In genomic region chr1:188594542-188595235, GRCh38 we compare ENCODE assay signal across 21 cellular contexts.
DNase-seq lines count a peak whose midpoint lies in the region; ATAC-seq and TF ChIP-seq lines count a peak whose summit lies in the region.
"Had no signal": no experiment of that assay in that cellular context is flagged by ENCODE, and none has a peak within 500 bp of the region (broad histone marks: within the 10 kb centered on the region; RNA-seq: fewer than 3 reads in every experiment).

No MANE protein-coding gene starts in this region.

- no peak overlapping the region for H2AFZ ChIP-seq in HCT116 (ENCODE audit: low read depth, low read length, poor library complexity, severe bottlenecking)
- no peak overlapping the region for H2AFZ ChIP-seq in hepatocyte

- H3K27ac Mint-ChIP-seq in activated naive CD8-positive, alpha-beta T cell treated with anti-CD3 and anti-CD28 coated beads, Interleukin-2, amount 50 U/mL, for 24 hours: no peak overlapping the region
- H3K27ac Mint-ChIP-seq in CD4-positive, alpha-beta T cell: no peak overlapping the region
- H3K27ac Mint-ChIP-seq: activated T-helper 17 cell treated with anti-CD3 and anti-CD28 coated beads, Interleukin-2, amount 50 U/mL, for 72 hours; CD8-positive, alpha-beta memory T cell; immature natural killer cell had no signal

- H3K9me3 Mint-ChIP-seq in activated naive CD8-positive, alpha-beta T cell treated with anti-CD3 and anti-CD28 coated beads, Interleukin-2, amount 50 U/mL, for 24 hours: peaks cover 17% of the 10 kb centered on the region
- peaks cover 7% of the 10 kb centered on the region for H3K9me3 Mint-ChIP-seq in CD4-positive, alpha-beta T cell

- RAD21 ChIA-PET in HCT116 (lab: Charles Lee; ENCODE audit: low non-redundant PET in 1 of 2, low total read pairs in 2 of 2, uncharacterized antibody in 2 of 2, unreplicated experiment in 2 of 2): no interaction called here

- H3K4me2 ChIP-seq in HCT116 (ENCODE audit: low read length): no peak overlapping the region
- H3K4me2 ChIP-seq in hepatocyte: no peak overlapping the region

- POLR2A ChIA-PET in HCT116 (lab: Charles Lee): no interaction called here
- POLR2A ChIA-PET in CD4-positive, alpha-beta T cell (lab: Charles Lee): no interaction called here

- H4K20me1 ChIP-seq in HCT116 (ENCODE audit: insufficient read depth) (no peaks in the 10 kb centered on the region), hepatocyte (ENCODE audit: insufficient read depth, poor library complexity, severe bottlenecking) (no peaks in the 10 kb centered on the region)

- WGBS in hepatocyte (ENCODE audit: low lambda C conversion rate, missing lambda C conversion rate): 70% methylated on average over 5 of the region's 5 CpGs

- DNase-seq in A172 (ENCODE audit: low spot score): peak; percentile 62
- DNase-seq in HCT116 (ENCODE audit: low read depth, low spot score): no peak
- DNase-seq in SK-MEL-5 (ENCODE audit: low read depth, low spot score): peak; percentile 58
- DNase-seq in hepatocyte (ENCODE audit: low spot score): no peak
- DNase-seq in activated naive CD8-positive, alpha-beta T cell treated with anti-CD3 and anti-CD28 coated beads, Interleukin-2, amount 50 U/mL, for 24 hours: no peak
- no peak for DNase-seq in CD4-positive, alpha-beta T cell
- no peak for DNase-seq in activated CD8-positive, alpha-beta memory T cell treated with anti-CD3 and anti-CD28 coated beads, Interleukin-2, amount 50 U/mL, for 4 hours
- DNase-seq in left lung: no peak
- DNase-seq: activated CD4-positive, alpha-beta T cell treated with anti-CD3 and anti-CD28 coated beads for 1 hour; CD8-positive, alpha-beta memory T cell; EL; glutamatergic neuron; immature natural killer cell; lower lobe of right lung; NCI-H1694 treated with DMSO at 0.1 percent for 48 hours; NCI-H2227 treated with DMSO at 0.1 percent for 48 hours; Peyer's patch; retina had no signal

- no peak for TF ChIP-seq POLR2A in HCT116 (IDR thresholded peaks at IDR 0.05; ENCODE audit: borderline replicate concordance, extremely low read depth, insufficient read depth, insufficient read length)

- no peaks in the 10 kb centered on the region for H3K4me1 ChIP-seq in HCT116 (ENCODE audit: control insufficient read depth in 1 of 2, insufficient read depth in 2 of 2, low read length in 2 of 2)
- H3K4me1 ChIP-seq in hepatocyte (ENCODE audit: insufficient read depth): no peaks in the 10 kb centered on the region
- no peaks in the 10 kb centered on the region for H3K4me1 ChIP-seq in left lung
- H3K4me1 ChIP-seq: lower lobe of right lung, Peyer's patch, suprapubic skin had no signal

- no peaks in the 10 kb centered on the region for H3K79me2 ChIP-seq in HCT116 (ENCODE audit: insufficient read depth, low read length)
- H3K79me2 ChIP-seq in hepatocyte: no peaks in the 10 kb centered on the region

- in situ Hi-C loops in SK-MEL-5 (cut with HindIII; ENCODE audit: low pct_unique_long_range_greater_than_20kb, low sequenced_read_pairs): no loop called here

- no peak for ATAC-seq in HCT116
- ATAC-seq in activated naive CD8-positive, alpha-beta T cell treated with anti-CD3 and anti-CD28 coated beads, Interleukin-2, amount 50 U/mL, for 24 hours: no peak
- no peak for ATAC-seq in CD4-positive, alpha-beta T cell (ENCODE audit: poor library complexity)
- no peak for ATAC-seq in left lung
- ATAC-seq: activated T-helper 17 cell treated with anti-CD3 and anti-CD28 coated beads, Interleukin-2, amount 50 U/mL, for 72 hours; lower lobe of right lung had no signal

- TF ChIP-seq CTCF in HCT116 (IDR thresholded peaks at IDR 0.05 in 2 of 3, conservative IDR thresholded peaks at IDR 0.05 in 1 of 3; ENCODE audit: borderline replicate concordance in 1 of 3, insufficient read depth in 1 of 3, low read depth in 2 of 3, low read length in 2 of 3) (peak; percentile 12 to 46 (median 36); a peak in 2 of 6 replicates), hepatocyte (IDR thresholded peaks at IDR 0.05; ENCODE audit: poor library complexity) (peak; percentile 28), left lung (IDR thresholded peaks at IDR 0.05) (no peak)
- TF ChIP-seq CTCF in CD4-positive, alpha-beta T cell (IDR thresholded peaks at IDR 0.05): no peak

- H3K4me3 ChIP-seq in HCT116 (replicated peaks in 1 of 2; ENCODE audit: low read depth in 1 of 2, low read length in 2 of 2) (no peak overlapping the region), hepatocyte (no peak overlapping the region), left lung (no peak overlapping the region)
- H3K4me3 ChIP-seq: lower lobe of right lung, Peyer's patch, suprapubic skin had no signal

- no peaks in the 10 kb centered on the region for H3K9me2 ChIP-seq in HCT116 (ENCODE audit: insufficient read depth)
- H3K9me2 ChIP-seq in hepatocyte (replicated peaks; ENCODE audit: insufficient read depth): no peaks in the 10 kb centered on the region

- H3K27me3 ChIP-seq in HCT116 (ENCODE audit: insufficient read depth, low read length): no peaks in the 10 kb centered on the region
- no peaks in the 10 kb centered on the region for H3K27me3 ChIP-seq in hepatocyte
- H3K27me3 ChIP-seq in CD4-positive, alpha-beta T cell (ENCODE audit: control insufficient read depth, insufficient read depth, low read length): no peaks in the 10 kb centered on the region
- no peaks in the 10 kb centered on the region for H3K27me3 ChIP-seq in left lung
- H3K27me3 ChIP-seq: Peyer's patch, suprapubic skin had no signal

- no peak overlapping the region for H3K4me3 Mint-ChIP-seq in activated naive CD8-positive, alpha-beta T cell treated with anti-CD3 and anti-CD28 coated beads, Interleukin-2, amount 50 U/mL, for 24 hours
- no peak overlapping the region for H3K4me3 Mint-ChIP-seq in CD4-positive, alpha-beta T cell
- H3K4me3 Mint-ChIP-seq: activated T-helper 17 cell treated with anti-CD3 and anti-CD28 coated beads, Interleukin-2, amount 50 U/mL, for 72 hours; CD8-positive, alpha-beta memory T cell; central memory CD8-positive, alpha-beta T cell; immature natural killer cell had no signal

- CTCF ChIA-PET in HCT116 (lab: Charles Lee): no interaction called here
- CTCF ChIA-PET in CD4-positive, alpha-beta T cell (lab: Charles Lee): no interaction called here

- no TSS peak for BruUV-seq in HCT116 (replicated peaks; lab: Mats Ljungman, UMichigan)

- H3K9me3 ChIP-seq in HCT116 (ENCODE audit: control insufficient read depth in 1 of 2, insufficient read depth in 1 of 2, low read depth in 1 of 2, low read length in 2 of 2) (no peaks in the 10 kb centered on the region; a peak in 1 of 4 replicates), hepatocyte (ENCODE audit: low read depth) (no peaks in the 10 kb centered on the region), left lung (peaks cover 0 to 5% of the 10 kb centered on the region in 2 donors)
- H3K9me3 ChIP-seq in CD4-positive, alpha-beta T cell (ENCODE audit: control insufficient read depth, low read length): no peaks in the 10 kb centered on the region
- H3K9me3 ChIP-seq: lower lobe of right lung, Peyer's patch had no signal

- no peak overlapping the region for H3K27ac ChIP-seq in HCT116 (ENCODE audit: low read depth, low read length)
- no peak overlapping the region for H3K27ac ChIP-seq in hepatocyte
- no peak overlapping the region for H3K27ac ChIP-seq in CD4-positive, alpha-beta T cell (ENCODE audit: low read depth, low read length)
- H3K27ac ChIP-seq in left lung: no peak overlapping the region
- H3K27ac ChIP-seq: lower lobe of right lung, Peyer's patch, suprapubic skin had no signal

- H3K36me3 ChIP-seq in HCT116 (ENCODE audit: control insufficient read depth in 1 of 2, insufficient read depth in 2 of 2, low read length in 2 of 2): no peaks in the 10 kb centered on the region
- no peaks in the 10 kb centered on the region for H3K36me3 ChIP-seq in hepatocyte (replicated peaks; ENCODE audit: insufficient read depth, low read depth)
- H3K36me3 ChIP-seq in left lung: no peaks in the 10 kb centered on the region
- H3K36me3 ChIP-seq: lower lobe of right lung, Peyer's patch, suprapubic skin had no signal

- TF ChIP-seq RAD21 in HCT116 (IDR thresholded peaks at IDR 0.05; ENCODE audit: low read depth): no peak

- H3K9ac ChIP-seq in HCT116 (ENCODE audit: low read length): no peak overlapping the region

- H3K36me3 Mint-ChIP-seq in activated naive CD8-positive, alpha-beta T cell treated with anti-CD3 and anti-CD28 coated beads, Interleukin-2, amount 50 U/mL, for 24 hours (ENCODE audit: low read depth): no peaks in the 10 kb centered on the region
- no peaks in the 10 kb centered on the region for H3K36me3 Mint-ChIP-seq in CD4-positive, alpha-beta T cell (ENCODE audit: low read depth)
- H3K36me3 Mint-ChIP-seq: CD8-positive, alpha-beta memory T cell had no signal

- H3K27me3 Mint-ChIP-seq in activated naive CD8-positive, alpha-beta T cell treated with anti-CD3 and anti-CD28 coated beads, Interleukin-2, amount 50 U/mL, for 24 hours: no peaks in the 10 kb centered on the region
- no peaks in the 10 kb centered on the region for H3K27me3 Mint-ChIP-seq in CD4-positive, alpha-beta T cell
- H3K27me3 Mint-ChIP-seq: activated T-helper 17 cell treated with anti-CD3 and anti-CD28 coated beads, Interleukin-2, amount 50 U/mL, for 72 hours; CD8-positive, alpha-beta memory T cell; central memory CD8-positive, alpha-beta T cell had no signal

- no peaks in the 10 kb centered on the region for H3K4me1 Mint-ChIP-seq in activated naive CD8-positive, alpha-beta T cell treated with anti-CD3 and anti-CD28 coated beads, Interleukin-2, amount 50 U/mL, for 24 hours
- H3K4me1 Mint-ChIP-seq in CD4-positive, alpha-beta T cell (ENCODE audit: low read depth): no peaks in the 10 kb centered on the region
- H3K4me1 Mint-ChIP-seq: activated T-helper 17 cell treated with anti-CD3 and anti-CD28 coated beads, Interleukin-2, amount 50 U/mL, for 72 hours; CD8-positive, alpha-beta memory T cell; central memory CD8-positive, alpha-beta T cell; immature natural killer cell had no signal

- intact Hi-C loops in HCT116 (cut with micrococcal nuclease) (no loop called here), left lung (cut with DNase I) (no loop called here)
- intact Hi-C loops in CD4-positive, alpha-beta T cell (cut with DNase I, micrococcal nuclease): no loop called here

TF ChIP-seq in HCT116, 20 proteins besides CTCF, POLR2A, EP300 and RAD21 (continues in another document):
- no peak for TF ChIP-seq ATF3 (IDR thresholded peaks at IDR 0.05)
- no peak for TF ChIP-seq CBX3 (IDR thresholded peaks at IDR 0.05; ENCODE audit: low read depth)
- TF ChIP-seq ZFX (IDR thresholded peaks at IDR 0.05): no peak
- no peak for TF ChIP-seq TCF7L2 (IDR thresholded peaks at IDR 0.05; ENCODE audit: borderline replicate concordance, extremely low read depth, insufficient read depth, insufficient read length)
- TF ChIP-seq SIN3A (IDR thresholded peaks at IDR 0.05; ENCODE audit: low read depth): no peak
- TF ChIP-seq EGR1 (IDR thresholded peaks at IDR 0.05; ENCODE audit: low read depth): no peak
- no peak for TF ChIP-seq POLR2AphosphoS5 (IDR thresholded peaks at IDR 0.05; ENCODE audit: low read depth, low read length)
- no peak for TF ChIP-seq YY1 (IDR thresholded peaks at IDR 0.05; ENCODE audit: extremely low read depth, insufficient replicate concordance, low read depth, low read length)
- TF ChIP-seq SP1 (IDR thresholded peaks at IDR 0.05; ENCODE audit: low read depth): no peak

Comparison
In these comparisons a context has a peak if more than half of its experiments do, and no peak if none do; other contexts are left out.
1. DNase-seq: peak in A172 (single experiment) and SK-MEL-5 (single experiment); none in HCT116 (single experiment), hepatocyte (single experiment), activated naive CD8-positive, alpha-beta T cell treated with anti-CD3 and anti-CD28 coated beads, Interleukin-2, amount 50 U/mL, for 24 hours (single experiment), CD4-positive, alpha-beta T cell (0 of 10), activated CD8-positive, alpha-beta memory T cell treated with anti-CD3 and anti-CD28 coated beads, Interleukin-2, amount 50 U/mL, for 4 hours (single experiment) and left lung (0 of 2).
2. CTCF ChIP-seq: peak in HCT116 (3 of 3) and hepatocyte (single experiment); none in CD4-positive, alpha-beta T cell (single experiment) and left lung (0 of 2).